1 cellular context compared by ENCODE assay signal in the genomic region with DNA sequence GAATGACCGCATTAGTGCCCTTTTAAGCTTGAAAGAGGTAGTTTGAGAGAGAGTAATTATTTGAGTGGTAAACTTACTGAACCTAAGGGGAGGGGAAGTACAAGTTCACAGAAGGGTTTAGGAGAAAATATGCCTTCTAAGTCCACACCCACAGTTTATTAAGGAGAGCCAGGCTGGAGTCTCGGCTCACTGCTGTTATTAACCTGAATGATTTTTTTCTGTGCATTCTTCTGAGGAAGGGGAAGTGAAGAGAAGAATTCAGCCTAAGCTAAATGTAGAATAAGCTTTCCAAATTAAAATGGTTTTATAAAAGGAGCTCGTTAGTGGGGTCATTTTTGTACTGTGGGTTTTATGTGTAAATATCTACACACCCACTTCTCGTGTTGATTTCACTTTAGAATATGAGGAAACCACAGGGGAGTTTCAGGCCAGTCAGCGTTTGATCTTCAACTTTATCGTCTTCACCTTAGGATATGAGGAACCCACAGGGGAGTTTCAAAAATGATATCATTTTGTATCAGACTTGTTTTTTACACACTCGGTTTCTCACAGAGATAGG.
TF ChIP-seq lines count a peak whose summit lies in the region.

No MANE protein-coding gene starts in this region.

TF ChIP-seq in GM12878, 131 proteins besides CTCF, POLR2A, EP300 and RAD21 (continued from another document):
- TF ChIP-seq, protein P1, sequence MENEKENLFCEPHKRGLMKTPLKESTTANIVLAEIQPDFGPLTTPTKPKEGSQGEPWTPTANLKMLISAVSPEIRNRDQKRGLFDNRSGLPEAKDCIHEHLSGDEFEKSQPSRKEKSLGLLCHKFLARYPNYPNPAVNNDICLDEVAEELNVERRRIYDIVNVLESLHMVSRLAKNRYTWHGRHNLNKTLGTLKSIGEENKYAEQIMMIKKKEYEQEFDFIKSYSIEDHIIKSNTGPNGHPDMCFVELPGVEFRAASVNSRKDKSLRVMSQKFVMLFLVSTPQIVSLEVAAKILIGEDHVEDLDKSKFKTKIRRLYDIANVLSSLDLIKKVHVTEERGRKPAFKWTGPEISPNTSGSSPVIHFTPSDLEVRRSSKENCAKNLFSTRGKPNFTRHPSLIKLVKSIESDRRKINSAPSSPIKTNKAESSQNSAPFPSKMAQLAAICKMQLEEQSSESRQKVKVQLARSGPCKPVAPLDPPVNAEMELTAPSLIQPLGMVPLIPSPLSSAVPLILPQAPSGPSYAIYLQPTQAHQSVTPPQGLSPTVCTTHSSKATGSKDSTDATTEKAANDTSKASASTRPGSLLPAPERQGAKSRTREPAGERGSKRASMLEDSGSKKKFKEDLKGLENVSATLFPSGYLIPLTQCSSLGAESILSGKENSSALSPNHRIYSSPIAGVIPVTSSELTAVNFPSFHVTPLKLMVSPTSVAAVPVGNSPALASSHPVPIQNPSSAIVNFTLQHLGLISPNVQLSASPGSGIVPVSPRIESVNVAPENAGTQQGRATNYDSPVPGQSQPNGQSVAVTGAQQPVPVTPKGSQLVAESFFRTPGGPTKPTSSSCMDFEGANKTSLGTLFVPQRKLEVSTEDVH (IDR thresholded peaks at IDR 0.05; ENCODE audit: low read depth, partially characterized antibody): peak; percentile 31
- TF ChIP-seq STAT3 (IDR thresholded peaks at IDR 0.05; ENCODE audit: low read depth, low read length) (no peak), TCF3 (IDR thresholded peaks at IDR 0.05; ENCODE audit: borderline replicate concordance, insufficient read depth, low read depth, low read length) (no peak), DPF2 (IDR thresholded peaks at IDR 0.05) (peak; percentile 50), TBL1XR1 (IDR thresholded peaks at IDR 0.05; ENCODE audit: low read depth, low read length) (peak; percentile 82), POU2F2 (IDR thresholded peaks at IDR 0.05; ENCODE audit: borderline replicate concordance, low read depth, low read length) (0 out of 3 replicates have a peak, but pooled peaks have one; percentile 11), FOXM1 (IDR thresholded peaks at IDR 0.05; ENCODE audit: low read depth, low read length) (peak; percentile 86; the same call in 1 of the 2 replicates), SIX5 (IDR thresholded peaks at IDR 0.05; ENCODE audit: low read depth, low read length, severe bottlenecking) (no peak), NRF1 (conservative IDR thresholded peaks at IDR 0.05; ENCODE audit: low read depth, low read length) (no peak), ZNF384 (IDR thresholded peaks at IDR 0.05; ENCODE audit: borderline replicate concordance, low read depth, low read length) (no peak), EGR1 (IDR thresholded peaks at IDR 0.05; ENCODE audit: borderline replicate concordance in 1 of 2, low read depth in 2 of 2, low read length in 2 of 2) (no peak), CBFB (IDR thresholded peaks at IDR 0.05; ENCODE audit: low read depth) (peak; percentile 82; the same call in 1 of the 2 replicates), ZNF274 (IDR thresholded peaks at IDR 0.05; ENCODE audit: insufficient read depth, insufficient read length) (no peak), EED (IDR thresholded peaks at IDR 0.05; ENCODE audit: low read depth) (no peak), SREBF2 (IDR thresholded peaks at IDR 0.05; ENCODE audit: low read length) (no peak), HDAC2 (IDR thresholded peaks at IDR 0.05) (no peak), SMARCA5 (IDR thresholded peaks at IDR 0.05) (no peak), KAT2A (conservative IDR thresholded peaks at IDR 0.05; ENCODE audit: control insufficient read depth, low read depth, low read length) (no peak), ZNF207 (IDR thresholded peaks at IDR 0.05; ENCODE audit: borderline replicate concordance) (no peak), ZBED1 (IDR thresholded peaks at IDR 0.05; ENCODE audit: borderline replicate concordance) (peak; percentile 80; the same call in 1 of the 2 replicates), RFX5 (IDR thresholded peaks at IDR 0.05; ENCODE audit: low read depth, low read length) (no peak), NR2C2 (IDR thresholded peaks at IDR 0.05; ENCODE audit: borderline replicate concordance, control insufficient read depth, insufficient read length, low read depth) (no peak), FOS (IDR thresholded peaks at IDR 0.05; ENCODE audit: borderline replicate concordance, extremely low read depth, insufficient read length) (no peak), ZNF217 (IDR thresholded peaks at IDR 0.05) (no peak), GATAD2B (conservative IDR thresholded peaks at IDR 0.05; ENCODE audit: low read depth) (no peak), CEBPB (IDR thresholded peaks at IDR 0.05; ENCODE audit: borderline replicate concordance in 1 of 2, low read depth in 2 of 2, low read length in 2 of 2) (peak in 1 of 2 experiments; percentile 78; a peak in 1 of 4 replicates), KLF5 (IDR thresholded peaks at IDR 0.05; ENCODE audit: partially characterized antibody) (no peak), SPI1 (IDR thresholded peaks at IDR 0.05; ENCODE audit: borderline replicate concordance, insufficient read depth, low read depth, low read length) (no peak; the same call in 1 of the 2 replicates)
- TF ChIP-seq, protein P2, sequence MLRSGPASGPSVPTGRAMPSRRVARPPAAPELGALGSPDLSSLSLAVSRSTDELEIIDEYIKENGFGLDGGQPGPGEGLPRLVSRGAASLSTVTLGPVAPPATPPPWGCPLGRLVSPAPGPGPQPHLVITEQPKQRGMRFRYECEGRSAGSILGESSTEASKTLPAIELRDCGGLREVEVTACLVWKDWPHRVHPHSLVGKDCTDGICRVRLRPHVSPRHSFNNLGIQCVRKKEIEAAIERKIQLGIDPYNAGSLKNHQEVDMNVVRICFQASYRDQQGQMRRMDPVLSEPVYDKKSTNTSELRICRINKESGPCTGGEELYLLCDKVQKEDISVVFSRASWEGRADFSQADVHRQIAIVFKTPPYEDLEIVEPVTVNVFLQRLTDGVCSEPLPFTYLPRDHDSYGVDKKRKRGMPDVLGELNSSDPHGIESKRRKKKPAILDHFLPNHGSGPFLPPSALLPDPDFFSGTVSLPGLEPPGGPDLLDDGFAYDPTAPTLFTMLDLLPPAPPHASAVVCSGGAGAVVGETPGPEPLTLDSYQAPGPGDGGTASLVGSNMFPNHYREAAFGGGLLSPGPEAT (IDR thresholded peaks at IDR 0.05; ENCODE audit: low read depth): peak; percentile 92
- TF ChIP-seq, protein P3, sequence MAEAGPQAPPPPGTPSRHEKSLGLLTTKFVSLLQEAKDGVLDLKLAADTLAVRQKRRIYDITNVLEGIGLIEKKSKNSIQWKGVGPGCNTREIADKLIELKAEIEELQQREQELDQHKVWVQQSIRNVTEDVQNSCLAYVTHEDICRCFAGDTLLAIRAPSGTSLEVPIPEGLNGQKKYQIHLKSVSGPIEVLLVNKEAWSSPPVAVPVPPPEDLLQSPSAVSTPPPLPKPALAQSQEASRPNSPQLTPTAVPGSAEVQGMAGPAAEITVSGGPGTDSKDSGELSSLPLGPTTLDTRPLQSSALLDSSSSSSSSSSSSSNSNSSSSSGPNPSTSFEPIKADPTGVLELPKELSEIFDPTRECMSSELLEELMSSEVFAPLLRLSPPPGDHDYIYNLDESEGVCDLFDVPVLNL (IDR thresholded peaks at IDR 0.05; ENCODE audit: low read depth, low read length): no peak
TF ChIP-seq in GM12878: peak in this region for 34.
